14 cellular contexts compared by ENCODE assay signal in genomic region chr1:172952541-172952940, GRCh38.
DNase-seq lines count a peak whose midpoint lies in the region; ATAC-seq and TF ChIP-seq lines count a peak whose summit lies in the region.
"Had no signal": no experiment of that assay in that cellular context is flagged by ENCODE, and none has a peak within 500 bp of the region (broad histone marks: within the 10 kb centered on the region; RNA-seq: fewer than 3 reads in every experiment).

No MANE protein-coding gene starts in this region.

- in situ Hi-C loops in HAP-1 (cut with MboI; ENCODE audit: low sequenced_read_pairs) = no loop called here

- POLR2A ChIA-PET in HEK293 (lab: Yijun Ruan, JAX) = no interaction called here

- CTCF ChIA-PET in HEK293 (lab: Yijun Ruan, JAX) = no interaction called here

- H3K27ac ChIP-seq in HEK293 (ENCODE audit: extremely low read depth, low read depth, low read length) (no peak overlapping the region), Peyer's patch (no peak overlapping the region)
- H3K27ac ChIP-seq: C4-2B had no signal

- peaks cover 58% of the 10 kb centered on the region for H3K27me3 Mint-ChIP-seq in activated T-cell treated with anti-CD3 and anti-CD28 coated beads, Interleukin-2, amount 50 U/mL, for 72 hours (ENCODE audit: low read depth)

- H3K27me3 ChIP-seq in HAP-1 (ENCODE audit: low read depth) (no peaks in the 10 kb centered on the region; the same call in 1 of the 2 replicates), Peyer's patch (no peaks in the 10 kb centered on the region)
- H3K27me3 ChIP-seq: BE2C had no signal

- peak overlapping the region; percentile 44 for H3K27ac Mint-ChIP-seq in activated T-cell treated with anti-CD3 and anti-CD28 coated beads, Interleukin-2, amount 50 U/mL, for 72 hours
- H3K27ac Mint-ChIP-seq: CD4-positive, alpha-beta memory T cell had no signal

- no peak for TF ChIP-seq CTCF in HEK293 (tag by site-specific recombination; IDR thresholded peaks at IDR 0.05)
- TF ChIP-seq CTCF in fibroblast of villous mesenchyme (IDR thresholded peaks at IDR 0.05; ENCODE audit: insufficient read depth, low read depth, low read length) = no peak
- no peak for TF ChIP-seq CTCF in Peyer's patch (IDR thresholded peaks at IDR 0.05)

- no peak overlapping the region for H3K4me3 ChIP-seq in HEK293 (ENCODE audit: low read depth, low read length)
- H3K4me3 ChIP-seq in fibroblast of villous mesenchyme (ENCODE audit: low read depth, low read length) = no peak overlapping the region
- H3K4me3 ChIP-seq in HAP-1 = no peak overlapping the region
- no peak overlapping the region for H3K4me3 ChIP-seq in Peyer's patch

- ATAC-seq in activated T-cell treated with anti-CD3 and anti-CD28 coated beads, Interleukin-2, amount 50 U/mL, for 72 hours (replicated peaks in 1 of 2) = no peak
- ATAC-seq in HG03159 (IDR thresholded peaks at IDR 0.05; ENCODE audit: unreplicated experiment) = no peak

- no peak for TF ChIP-seq POLR2A in Peyer's patch (IDR thresholded peaks at IDR 0.05)

- H3K4me1 ChIP-seq in HEK293 (ENCODE audit: control insufficient read depth, insufficient read depth, low read length) (no peaks in the 10 kb centered on the region), HAP-1 (no peaks in the 10 kb centered on the region), Peyer's patch (no peaks in the 10 kb centered on the region)
- H3K4me1 ChIP-seq: BE2C had no signal

- H3K4me3 Mint-ChIP-seq in activated T-cell treated with anti-CD3 and anti-CD28 coated beads, Interleukin-2, amount 50 U/mL, for 72 hours = no peak overlapping the region
- H3K4me3 Mint-ChIP-seq: CD4-positive, alpha-beta memory T cell had no signal

- no peaks in the 10 kb centered on the region for H3K9me3 Mint-ChIP-seq in activated T-cell treated with anti-CD3 and anti-CD28 coated beads, Interleukin-2, amount 50 U/mL, for 72 hours
- H3K9me3 Mint-ChIP-seq: CD4-positive, alpha-beta memory T cell had no signal

- no peak for DNase-seq in activated T-cell treated with anti-CD3 and anti-CD28 coated beads, Interleukin-2, amount 50 U/mL, for 72 hours
- no peak for DNase-seq in activated T-cell treated with anti-CD3 and anti-CD28 coated beads, Interleukin-2, amount 50 U/mL, for 1 hour
- DNase-seq in NCI-H82 treated with DMSO at 0.1 percent for 48 hours (lab: John Stamatoyannopoulos, UW; ENCODE audit: unreplicated experiment) = peak; percentile 15
- DNase-seq in fibroblast of villous mesenchyme (ENCODE audit: low read depth) = peak; percentile 51
- DNase-seq in HAP-1 (ENCODE audit: low spot score in 2 of 2) = no peak
- DNase-seq in Peyer's patch = no peak
- DNase-seq: BE2C; CD4-positive, alpha-beta memory T cell; DMS153; DND-41; GDM1 had no signal

- H3K4me1 Mint-ChIP-seq in activated T-cell treated with anti-CD3 and anti-CD28 coated beads, Interleukin-2, amount 50 U/mL, for 72 hours (ENCODE audit: low read depth) = peaks cover 16% of the 10 kb centered on the region

- H3K9me3 ChIP-seq in HEK293 (ENCODE audit: control insufficient read depth, insufficient read depth, low read depth, low read length) = no peaks in the 10 kb centered on the region
- H3K9me3 ChIP-seq in HAP-1 = no peaks in the 10 kb centered on the region
- H3K9me3 ChIP-seq in Peyer's patch = no peaks in the 10 kb centered on the region
- H3K9me3 ChIP-seq: BE2C had no signal

- H3K36me3 ChIP-seq in HEK293 (ENCODE audit: control insufficient read depth in 2 of 2, insufficient read depth in 1 of 2, low read length in 2 of 2) (no peaks in the 10 kb centered on the region), HAP-1 (replicated peaks) (no peaks in the 10 kb centered on the region), Peyer's patch (no peaks in the 10 kb centered on the region)
- H3K36me3 ChIP-seq: BE2C had no signal

- no peaks in the 10 kb centered on the region for H3K36me3 Mint-ChIP-seq in activated T-cell treated with anti-CD3 and anti-CD28 coated beads, Interleukin-2, amount 50 U/mL, for 72 hours (ENCODE audit: insufficient read depth in 2 of 2)
- H3K36me3 Mint-ChIP-seq: CD4-positive, alpha-beta memory T cell had no signal

TF ChIP-seq in HEK293, 187 proteins besides CTCF, POLR2A, EP300 and RAD21:
- TF ChIP-seq ZNF248 (tag by site-specific recombination; IDR thresholded peaks at IDR 0.05) (no peak), ZBTB7A (tag by site-specific recombination; IDR thresholded peaks at IDR 0.05; ENCODE audit: low read depth) (no peak), ZNF768 (tag by site-specific recombination; IDR thresholded peaks at IDR 0.05) (no peak), FEZF1 (tag by site-specific recombination; IDR thresholded peaks at IDR 0.05) (peak; percentile 22; the same call in 1 of the 2 replicates), ZNF24 (tag by site-specific recombination; IDR thresholded peaks at IDR 0.05) (no peak), ZBTB48 (tag by site-specific recombination; IDR thresholded peaks at IDR 0.05) (no peak), ZNF549 (tag by site-specific recombination; IDR thresholded peaks at IDR 0.05) (no peak), ZBTB17 (tag by site-specific recombination; IDR thresholded peaks at IDR 0.05) (no peak), ZSCAN16 (tag by site-specific recombination; IDR thresholded peaks at IDR 0.05) (no peak), ZNF426 (tag by site-specific recombination; IDR thresholded peaks at IDR 0.05) (no peak), PRDM2 (tag by site-specific recombination; IDR thresholded peaks at IDR 0.05; ENCODE audit: borderline replicate concordance) (no peak), ZNF398 (tag by site-specific recombination; IDR thresholded peaks at IDR 0.05) (no peak), ZNF791 (tag by site-specific recombination; IDR thresholded peaks at IDR 0.05) (no peak), ZNF843 (tag by site-specific recombination; IDR thresholded peaks at IDR 0.05) (peak; percentile 52; the same call in 1 of the 2 replicates)

Comparison
In these comparisons a context has a peak if more than half of its experiments do, and no peak if none do; other contexts are left out.
1. DNase-seq: peak in NCI-H82 treated with DMSO at 0.1 percent for 48 hours (single experiment) and fibroblast of villous mesenchyme (single experiment); none in activated T-cell treated with anti-CD3 and anti-CD28 coated beads, Interleukin-2, amount 50 U/mL, for 72 hours (0 of 2), activated T-cell treated with anti-CD3 and anti-CD28 coated beads, Interleukin-2, amount 50 U/mL, for 1 hour (single experiment), HAP-1 (0 of 2) and Peyer's patch (0 of 3).